1 cellular context compared by ENCODE assay signal in genomic region chr16:57534337-57534880, GRCh38.
TF ChIP-seq lines count a peak whose summit lies in the region.

No MANE protein-coding gene starts in this region.

TF ChIP-seq in A549, 52 proteins besides CTCF, POLR2A, EP300 and RAD21 (continued from another document):
- TF ChIP-seq HOXB5 (CRISPR knock-in tag; IDR thresholded peaks at IDR 0.05) (no peak), RFX5 (IDR thresholded peaks at IDR 0.05) (no peak), NFE2L2 (conservative IDR thresholded peaks at IDR 0.05; ENCODE audit: low read length) (no peak), GATA3 (IDR thresholded peaks at IDR 0.05; ENCODE audit: borderline replicate concordance) (no peak), TFCP2L1 (CRISPR knock-in tag; IDR thresholded peaks at IDR 0.05) (no peak), MAX (IDR thresholded peaks at IDR 0.05) (no peak), CBX8 (IDR thresholded peaks at IDR 0.05) (no peak), FOSL2 (IDR thresholded peaks at IDR 0.05) (no peak), FOSL2 (CRISPR knock-in tag; IDR thresholded peaks at IDR 0.05) (no peak), EHF (CRISPR knock-in tag; IDR thresholded peaks at IDR 0.05) (no peak)
